In the genomic region with DNA sequence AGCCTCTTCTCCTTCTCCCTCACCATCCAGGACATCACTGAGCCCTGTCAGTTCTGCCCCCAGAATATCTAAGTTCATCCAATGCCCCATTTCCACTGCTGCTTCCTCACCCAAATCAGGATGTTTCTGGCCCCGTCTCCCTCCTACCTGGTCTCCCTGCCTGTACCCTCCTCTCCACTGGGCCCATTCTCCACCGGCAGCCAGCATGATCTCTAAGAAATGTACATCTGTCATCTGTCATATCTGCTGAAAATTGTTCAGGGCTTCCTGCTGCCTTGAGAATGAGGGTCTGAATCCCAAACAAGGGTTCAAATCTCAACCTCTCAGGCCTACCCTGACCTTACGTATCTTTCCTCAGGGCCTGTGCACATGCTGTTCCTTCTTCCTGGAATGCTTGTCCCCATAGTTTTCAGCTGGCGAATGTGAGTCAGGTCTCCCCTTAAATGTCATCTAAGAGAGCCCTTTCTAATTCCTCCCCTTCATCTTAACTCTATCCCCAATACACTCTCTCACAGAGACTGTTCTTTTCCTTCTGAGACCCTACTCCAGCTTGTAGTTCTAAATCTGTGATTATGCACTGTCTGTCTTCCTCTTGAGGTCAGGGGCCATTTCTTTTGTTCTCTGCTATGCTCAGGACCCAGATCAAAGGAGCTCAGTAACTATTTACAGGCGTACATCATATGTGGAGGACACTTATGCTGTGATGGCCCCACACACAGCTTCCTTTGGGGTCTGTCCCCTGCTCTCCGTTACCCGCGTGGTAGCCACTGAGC, we compare ENCODE assay signal across 9 cellular contexts. TPM values are rescaled to one million over a fixed set of nuclear protein-coding genes. Genes with fewer than 3 reads are reported as not detected.
DNase-seq lines count a peak whose midpoint lies in the region; ATAC-seq, FAIRE-seq and TF ChIP-seq lines count a peak whose summit lies in the region.
"Had no signal": no experiment of that assay in that cellular context is flagged by ENCODE, and none has a peak within 500 bp of the region (broad histone marks: within the 10 kb centered on the region; RNA-seq: fewer than 3 reads in every experiment).

No MANE protein-coding gene starts in this region.

- 29% methylated on average over 8 of the region's 8 CpGs for WGBS in A549 (ENCODE audit: missing lambda C conversion rate)

- TF ChIP-seq EP300 in A549 (IDR thresholded peaks at IDR 0.05) = no peak

- H3K27me3 Mint-ChIP-seq in central memory CD8-positive, alpha-beta T cell = no peaks in the 10 kb centered on the region
- H3K27me3 Mint-ChIP-seq in natural killer cell treated with Interleukin-12 subunit alpha and Interleukin-12 subunit beta and Interleukin-15 and Interleukin-18, amount 100 ng/mL, for 72 hours = peaks cover 0 to 15% of the 10 kb centered on the region in 2 donors

- H3K4me2 ChIP-seq in A549 = peak overlapping the region; percentile 70

- H3K9me3 ChIP-seq in A549 (peaks cover 3% of the 10 kb centered on the region), NT2/D1 (ENCODE audit: insufficient read depth, low read length) (peaks cover 8% of the 10 kb centered on the region)

- DNase-seq in A549 (ENCODE audit: low read depth in 1 of 2, low spot score in 1 of 2) = no peak
- no peak for DNase-seq in NT2/D1 (ENCODE audit: low read depth, low spot score)
- DNase-seq in central memory CD8-positive, alpha-beta T cell (ENCODE audit: low spot score in 2 of 2) = no peak
- no peak for DNase-seq in natural killer cell treated with Interleukin-12 subunit alpha and Interleukin-12 subunit beta and Interleukin-15 and Interleukin-18, amount 100 ng/mL, for 72 hours (ENCODE audit: low spot score)
- no peak for DNase-seq in GM03348 (ENCODE audit: low spot score)
- DNase-seq: NCI-H1694 had no signal

- H3K27ac ChIP-seq in A549 = peak overlapping the region; percentile 92 to 93

- H3K9ac ChIP-seq in NT2/D1 (ENCODE audit: insufficient read length, low read depth) = peak overlapping the region; percentile 17

- peak overlapping the region; percentile 72 for H3K4me3 Mint-ChIP-seq in central memory CD8-positive, alpha-beta T cell
- peak overlapping the region; percentile 64 for H3K4me3 Mint-ChIP-seq in natural killer cell treated with Interleukin-12 subunit alpha and Interleukin-12 subunit beta and Interleukin-15 and Interleukin-18, amount 100 ng/mL, for 72 hours

- no peak for FAIRE-seq in A549 (lab: Jason Lieb, UNC)

- H3K4me3 ChIP-seq in A549 = no peak overlapping the region; the same call in 2 of the 3 replicates
- no peak overlapping the region for H3K4me3 ChIP-seq in NT2/D1 (ENCODE audit: insufficient read length, low read depth)

- POLR2A ChIA-PET in A549 (lab: Yijun Ruan, JAX) = interaction anchor here (0.5 to 3.1 kb wide), 25 partner anchors 11 to 148 kb away, joined by 3 to 24 read pairs (median 5); a partner anchor contains a TSS

- H3K9me3 Mint-ChIP-seq in central memory CD8-positive, alpha-beta T cell = no peaks in the 10 kb centered on the region
- no peaks in the 10 kb centered on the region for H3K9me3 Mint-ChIP-seq in natural killer cell treated with Interleukin-12 subunit alpha and Interleukin-12 subunit beta and Interleukin-15 and Interleukin-18, amount 100 ng/mL, for 72 hours

- no peak for TF ChIP-seq RAD21 in A549 (conservative IDR thresholded peaks at IDR 0.05 in 1 of 2, IDR thresholded peaks at IDR 0.05 in 1 of 2)

- H3K27ac Mint-ChIP-seq in central memory CD8-positive, alpha-beta T cell (ENCODE audit: low read depth) = peak overlapping the region; percentile 89
- H3K27ac Mint-ChIP-seq in natural killer cell treated with Interleukin-12 subunit alpha and Interleukin-12 subunit beta and Interleukin-15 and Interleukin-18, amount 100 ng/mL, for 72 hours = peak overlapping the region; percentile 56 to 85

- no peaks in the 10 kb centered on the region for H3K27me3 ChIP-seq in NT2/D1 (ENCODE audit: insufficient read depth, insufficient read length)

- ATAC-seq in A549 (peak; percentile 0 to 2; a peak in 1 of 6 replicates), HG02970 (IDR thresholded peaks at IDR 0.05; ENCODE audit: low FRiP score, unreplicated experiment) (no peak), HG03520 (IDR thresholded peaks at IDR 0.05; ENCODE audit: unreplicated experiment) (no peak), GM18502 (IDR thresholded peaks at IDR 0.05; ENCODE audit: poor library complexity, unreplicated experiment) (no peak)
- no peak for ATAC-seq in central memory CD8-positive, alpha-beta T cell (replicated peaks; ENCODE audit: extremely low read depth, poor library complexity, severe bottlenecking)
- no peak for ATAC-seq in natural killer cell treated with Interleukin-12 subunit alpha and Interleukin-12 subunit beta and Interleukin-15 and Interleukin-18, amount 100 ng/mL, for 72 hours

- no peak for TF ChIP-seq CTCF in A549 (IDR thresholded peaks at IDR 0.05)

- H3K36me3 Mint-ChIP-seq in central memory CD8-positive, alpha-beta T cell (ENCODE audit: insufficient read depth) = peaks cover 8% of the 10 kb centered on the region
- H3K36me3 Mint-ChIP-seq in natural killer cell treated with Interleukin-12 subunit alpha and Interleukin-12 subunit beta and Interleukin-15 and Interleukin-18, amount 100 ng/mL, for 72 hours = peaks cover 7% of the 10 kb centered on the region

- CTCF ChIA-PET in A549 (lab: Yijun Ruan, JAX) = interaction anchor here (0.7 to 11.7 kb wide), 19 partner anchors 17 to 400 kb away, joined by 3 to 142 read pairs (median 4); no protein-coding TSS in a partner anchor

- H3K4me1 ChIP-seq in A549 = peaks cover 97% of the 10 kb centered on the region
- peaks cover 19% of the 10 kb centered on the region for H3K4me1 ChIP-seq in NT2/D1 (ENCODE audit: insufficient read depth, insufficient read length)

- peaks cover 14% of the 10 kb centered on the region for H3K36me3 ChIP-seq in NT2/D1 (ENCODE audit: insufficient read depth, insufficient read length, low read length)

- peaks cover 66% of the 10 kb centered on the region for H3K4me1 Mint-ChIP-seq in central memory CD8-positive, alpha-beta T cell
- peaks cover 34 to 64% of the 10 kb centered on the region in 2 donors for H3K4me1 Mint-ChIP-seq in natural killer cell treated with Interleukin-12 subunit alpha and Interleukin-12 subunit beta and Interleukin-15 and Interleukin-18, amount 100 ng/mL, for 72 hours (ENCODE audit: low read depth in 2 of 2)

- TF ChIP-seq POLR2A in A549 (IDR thresholded peaks at IDR 0.05; ENCODE audit: low read length) = no peak

TF ChIP-seq in A549, 52 proteins besides CTCF, POLR2A, EP300 and RAD21 (continues in another document):
- TF ChIP-seq FOSL2 (IDR thresholded peaks at IDR 0.05) = no peak
- TF ChIP-seq FOSL2 (CRISPR knock-in tag; IDR thresholded peaks at IDR 0.05) = no peak
- no peak for TF ChIP-seq MYC (IDR thresholded peaks at IDR 0.05; ENCODE audit: borderline replicate concordance, low read length)
- no peak for TF ChIP-seq HDAC2 (IDR thresholded peaks at IDR 0.05)
- peak; percentile 6 for TF ChIP-seq CHD2 (IDR thresholded peaks at IDR 0.05; ENCODE audit: low read length, partially characterized antibody)
- TF ChIP-seq, protein P1, sequence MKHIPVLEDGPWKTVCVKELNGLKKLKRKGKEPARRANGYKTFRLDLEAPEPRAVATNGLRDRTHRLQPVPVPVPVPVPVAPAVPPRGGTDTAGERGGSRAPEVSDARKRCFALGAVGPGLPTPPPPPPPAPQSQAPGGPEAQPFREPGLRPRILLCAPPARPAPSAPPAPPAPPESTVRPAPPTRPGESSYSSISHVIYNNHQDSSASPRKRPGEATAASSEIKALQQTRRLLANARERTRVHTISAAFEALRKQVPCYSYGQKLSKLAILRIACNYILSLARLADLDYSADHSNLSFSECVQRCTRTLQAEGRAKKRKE (CRISPR knock-in tag; IDR thresholded peaks at IDR 0.05; ENCODE audit: low read depth) = peak; percentile 86
- no peak for TF ChIP-seq JUNB (IDR thresholded peaks at IDR 0.05)
- peak; percentile 85 for TF ChIP-seq FOXS1 (CRISPR knock-in tag; IDR thresholded peaks at IDR 0.05)
- TF ChIP-seq CBX2 (IDR thresholded peaks at IDR 0.05; ENCODE audit: borderline replicate concordance, low read depth) = no peak
- TF ChIP-seq HOXA7 (CRISPR knock-in tag; IDR thresholded peaks at IDR 0.05) = peak; percentile 97
- TF ChIP-seq, protein P2, sequence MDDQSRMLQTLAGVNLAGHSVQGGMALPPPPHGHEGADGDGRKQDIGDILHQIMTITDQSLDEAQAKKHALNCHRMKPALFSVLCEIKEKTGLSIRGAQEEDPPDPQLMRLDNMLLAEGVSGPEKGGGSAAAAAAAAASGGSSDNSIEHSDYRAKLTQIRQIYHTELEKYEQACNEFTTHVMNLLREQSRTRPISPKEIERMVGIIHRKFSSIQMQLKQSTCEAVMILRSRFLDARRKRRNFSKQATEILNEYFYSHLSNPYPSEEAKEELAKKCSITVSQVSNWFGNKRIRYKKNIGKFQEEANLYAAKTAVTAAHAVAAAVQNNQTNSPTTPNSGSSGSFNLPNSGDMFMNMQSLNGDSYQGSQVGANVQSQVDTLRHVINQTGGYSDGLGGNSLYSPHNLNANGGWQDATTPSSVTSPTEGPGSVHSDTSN (IDR thresholded peaks at IDR 0.05) = no peak
- TF ChIP-seq EHF (CRISPR knock-in tag; IDR thresholded peaks at IDR 0.05) = peak; percentile 95
- TF ChIP-seq ZFP36 (IDR thresholded peaks at IDR 0.05; ENCODE audit: borderline replicate concordance, partially characterized antibody) = no peak
- TF ChIP-seq RARB (CRISPR knock-in tag; IDR thresholded peaks at IDR 0.05) = peak; percentile 79
- peak; percentile 89; the same call in 1 of the 2 replicates for TF ChIP-seq HOXB13 (CRISPR knock-in tag; IDR thresholded peaks at IDR 0.05; ENCODE audit: low read depth)
- TF ChIP-seq RNF2 (IDR thresholded peaks at IDR 0.05; ENCODE audit: borderline replicate concordance, low read depth) = no peak
- TF ChIP-seq TP53 (CRISPR knock-in tag; IDR thresholded peaks at IDR 0.05) = peak; percentile 88; the same call in 1 of the 2 replicates

RNA-seq across cellular contexts. Expression of a gene that starts 40.8 kb away (rescaled TPM):
- polyA plus RNA-seq in A549 (2011; rRNA removed) (77.2 and 101 TPM in 2 replicates), A549 (2017; fragmentation: RNase III; extraction: RNeasy Plus Mini Kit Qiagen cat#74134 plus additional on column Dnase treatment) (74.6 to 106 TPM (median 93.4 TPM) in 3 replicates)
- 116 and 161 TPM in 2 replicates for polyA plus RNA-seq in A549 (2012; cell fraction: cytosol; rRNA removed)
- polyA plus RNA-seq in A549 (2012; cell fraction: nucleus; rRNA removed) = 256 and 267 TPM in 2 replicates
- polyA minus RNA-seq in A549 (2011; rRNA and poly(A)+ RNA removed) = 138 and 158 TPM in 2 replicates
- 10 to 100 TPM; 13.5 to 47.4 TPM for total RNA-seq in natural killer cell treated with Interleukin-12 subunit alpha and Interleukin-12 subunit beta and Interleukin-15 and Interleukin-18, amount 100 ng/mL, for 72 hours

Comparison
In these comparisons a context has a peak if more than half of its experiments do, and no peak if none do; other contexts are left out.
1. ATAC-seq: peak in A549 (2 of 2); none in central memory CD8-positive, alpha-beta T cell (single experiment), natural killer cell treated with Interleukin-12 subunit alpha and Interleukin-12 subunit beta and Interleukin-15 and Interleukin-18, amount 100 ng/mL, for 72 hours (0 of 2), HG02970 (single experiment), HG03520 (single experiment) and GM18502 (single experiment).